ENCODE assay signal across 20 cellular contexts in genomic region chr2:163269375-163270021, GRCh38.
"Had no signal": no experiment of that assay in that cellular context is flagged by ENCODE, and none has a peak within 500 bp of the region (broad histone marks: within the 10 kb centered on the region; RNA-seq: fewer than 3 reads in every experiment).

No MANE protein-coding gene starts in this region.

- H3K4me3 ChIP-seq: esophagus muscularis mucosa, hepatocyte, left ventricle myocardium inferior, lower lobe of right lung, stomach, thyroid gland had no signal

- H3K9me3 ChIP-seq: thyroid gland had no signal

- FAIRE-seq: colon, kidney, small intestine, urothelium cell line had no signal

- H3K79me2 ChIP-seq: hepatocyte had no signal

- H3K36me3 ChIP-seq: esophagus muscularis mucosa, left ventricle myocardium inferior, lower lobe of right lung, stomach, thyroid gland had no signal

- DNase-seq: effector memory CD8-positive, alpha-beta T cell; foreskin melanocyte; head of caudate nucleus; kidney; left cardiac atrium; left ventricle myocardium inferior; lower lobe of right lung; midbrain; occipital lobe; small intestine; stimulated activated CD4-positive, alpha-beta T cell treated with anti-CD3 and anti-CD28 coated beads, Interleukin-12 subunit alpha, Interleukin-12 subunit beta, amount 100 ng/mL, for 4 hours; stimulated activated naive CD4-positive, alpha-beta T cell; stomach; substantia nigra; thyroid gland had no signal

- H3K27ac ChIP-seq: epithelial cell of prostate, esophagus muscularis mucosa, hepatocyte, left ventricle myocardium inferior, lower lobe of right lung, stomach, thyroid gland had no signal

- H3K4me2 ChIP-seq: hepatocyte had no signal

- H2AFZ ChIP-seq: hepatocyte had no signal

- H3K4me1 ChIP-seq: esophagus muscularis mucosa, left ventricle myocardium inferior, lower lobe of right lung, stomach, thyroid gland had no signal

- H3K27me3 ChIP-seq: esophagus muscularis mucosa, hepatocyte, stomach, thyroid gland had no signal
